ENCODE assay signal across 1 cellular context in genomic region chr20:57211406-57211805, GRCh38.
TF ChIP-seq lines count a peak whose summit lies in the region.

No MANE protein-coding gene starts in this region.

TF ChIP-seq in WTC11, 78 proteins besides CTCF, POLR2A, EP300 and RAD21 (continued from another document):
- no peak for TF ChIP-seq HMGXB4 (CRISPR knock-in tag; IDR thresholded peaks at IDR 0.05)
TF ChIP-seq in WTC11: peak in this region for 0.
